In the genomic region with DNA sequence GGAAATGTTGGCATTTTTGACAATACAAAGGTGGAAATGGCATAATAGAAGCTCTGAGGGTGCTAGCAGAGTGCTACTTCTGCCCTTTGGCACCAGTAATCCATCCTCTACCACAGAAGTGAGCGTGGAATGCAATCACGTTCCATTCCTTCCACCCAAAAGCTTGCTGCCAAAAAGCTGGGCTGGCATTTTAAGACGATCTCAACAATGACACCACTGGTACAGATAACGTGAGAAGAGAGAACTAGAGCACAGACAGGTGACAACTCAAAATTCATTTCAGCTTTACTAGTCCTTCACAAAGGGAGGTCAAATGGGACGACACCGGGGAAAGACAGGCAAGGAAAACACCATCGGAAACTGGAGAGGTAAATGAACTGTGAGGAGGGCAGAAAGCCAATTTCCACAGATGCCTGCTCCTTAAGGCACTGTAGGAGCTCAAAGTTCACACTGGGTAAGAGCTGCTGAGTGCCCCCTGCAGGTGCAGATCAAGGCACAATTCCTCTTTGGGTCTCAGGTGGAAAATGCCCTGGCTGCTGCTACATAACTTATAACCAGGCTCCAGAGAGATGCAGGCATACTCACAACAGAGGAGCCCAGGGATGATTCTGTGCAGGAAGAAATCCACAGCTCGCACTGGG, we compare ENCODE assay signal across 1 cellular context.
TF ChIP-seq lines count a peak whose summit lies in the region.

No MANE protein-coding gene starts in this region.

TF ChIP-seq in H1, 55 proteins besides CTCF, POLR2A, EP300 and RAD21 (continued from another document):
- no peak for TF ChIP-seq SIX5 (IDR thresholded peaks at IDR 0.05; ENCODE audit: low read depth, low read length)
- TF ChIP-seq, protein P1, sequence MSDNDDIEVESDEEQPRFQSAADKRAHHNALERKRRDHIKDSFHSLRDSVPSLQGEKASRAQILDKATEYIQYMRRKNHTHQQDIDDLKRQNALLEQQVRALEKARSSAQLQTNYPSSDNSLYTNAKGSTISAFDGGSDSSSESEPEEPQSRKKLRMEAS (IDR thresholded peaks at IDR 0.05): no peak
- TF ChIP-seq NRF1 (IDR thresholded peaks at IDR 0.05; ENCODE audit: low read depth, low read length): no peak
